Comparison of ENCODE assay signal across 25 cellular contexts in genomic region chr5:587403-587802, GRCh38. TPM values are rescaled to one million over a fixed set of nuclear protein-coding genes. Genes with fewer than 3 reads are reported as not detected.
A peak's percentile ranks its signal among the peaks of the same experiment; 100 is the strongest.
DNase-seq lines count a peak whose midpoint lies in the region; ATAC-seq, FAIRE-seq and TF ChIP-seq lines count a peak whose summit lies in the region.
"Had no signal": no experiment of that assay in that cellular context is flagged by ENCODE, and none has a peak within 500 bp of the region (broad histone marks: within the 10 kb centered on the region; RNA-seq: fewer than 3 reads in every experiment).

No MANE protein-coding gene starts in this region.

- no peaks in the 10 kb centered on the region for H3K4me1 ChIP-seq in pancreas
- H3K4me1 ChIP-seq in CD4-positive, alpha-beta memory T cell (ENCODE audit: insufficient read depth, low read length): no peaks in the 10 kb centered on the region

- H3K4me3 ChIP-seq in pancreas: no peak overlapping the region
- no peak overlapping the region for H3K4me3 ChIP-seq in CD4-positive, alpha-beta memory T cell (ENCODE audit: low read length in 2 of 2)
- H3K4me3 ChIP-seq: GM23248, SK-N-MC had no signal

- no peak overlapping the region for H3K27ac ChIP-seq in pancreas
- no peak overlapping the region for H3K27ac ChIP-seq in CD4-positive, alpha-beta memory T cell (ENCODE audit: low read depth, low read length)
- H3K27ac ChIP-seq: 22Rv1, C4-2B, GM23248, KMS-11, SK-N-MC had no signal

- H3K36me3 ChIP-seq in pancreas: no peaks in the 10 kb centered on the region
- H3K36me3 ChIP-seq in CD4-positive, alpha-beta memory T cell (ENCODE audit: insufficient read depth, low read length): no peaks in the 10 kb centered on the region

- H3K4me1 Mint-ChIP-seq in nephron progenitor cell: no peaks in the 10 kb centered on the region
- no peaks in the 10 kb centered on the region for H3K4me1 Mint-ChIP-seq in CD4-positive, alpha-beta memory T cell
- H3K4me1 Mint-ChIP-seq: B cell; CD8-positive, alpha-beta memory T cell; IgD-negative memory B cell had no signal

- POLR2A ChIA-PET in CD4-positive, alpha-beta memory T cell (lab: Charles Lee; ENCODE audit: partially characterized antibody): no interaction called here

- H3K27ac Mint-ChIP-seq in nephron progenitor cell: no peak overlapping the region
- no peak overlapping the region for H3K27ac Mint-ChIP-seq in CD4-positive, alpha-beta memory T cell
- H3K27ac Mint-ChIP-seq: B cell, IgD-negative memory B cell had no signal

- peaks cover 8% of the 10 kb centered on the region for H3K9me3 Mint-ChIP-seq in nephron progenitor cell
- peaks cover 0 to 3% (median 0%) of the 10 kb centered on the region in 8 donors for H3K9me3 Mint-ChIP-seq in CD4-positive, alpha-beta memory T cell

- H3K4me3 Mint-ChIP-seq in nephron progenitor cell: no peak overlapping the region
- H3K4me3 Mint-ChIP-seq in CD4-positive, alpha-beta memory T cell: no peak overlapping the region
- H3K4me3 Mint-ChIP-seq: B cell; CD8-positive, alpha-beta memory T cell; IgD-negative memory B cell had no signal

- DNase-seq in cardiac septum (ENCODE audit: low spot score): peak; percentile 50
- no peak for DNase-seq in Right ventricle myocardium superior
- DNase-seq in left lobe of liver (ENCODE audit: low spot score): peak; percentile 37
- DNase-seq in pancreas: peak in 2 of 6 donors; percentile 16 to 22
- peak; percentile 29 for DNase-seq in ureter (ENCODE audit: low spot score)
- DNase-seq in nephron progenitor cell: no peak
- no peak for DNase-seq in HUDEP-2 (lab: John Stamatoyannopoulos, UW; ENCODE audit: unreplicated experiment in 76 of 76)
- DNase-seq in CD4-positive, alpha-beta memory T cell: no peak
- DNase-seq: CD8-positive, alpha-beta memory T cell; DND-41; HCEC 1CT; NCI-H1417 treated with DMSO at 0.1 percent for 48 hours; NCI-H1694 treated with DMSO at 0.1 percent for 48 hours; NCI-H2081; NCI-H226; NCI-H510A; SIG-M5 had no signal

- H3K9me3 ChIP-seq in pancreas: no peaks in the 10 kb centered on the region
- no peaks in the 10 kb centered on the region for H3K9me3 ChIP-seq in CD4-positive, alpha-beta memory T cell (ENCODE audit: control insufficient read depth in 1 of 2, low read length in 2 of 2)

- no peak for ATAC-seq in Right ventricle myocardium superior (ENCODE audit: poor library complexity)
- peak; percentile 13 for ATAC-seq in left lobe of liver
- peak; percentile 35 to 77 (median 62) for ATAC-seq in pancreas

- CTCF ChIA-PET in CD4-positive, alpha-beta memory T cell (lab: Charles Lee; ENCODE audit: partially characterized antibody): no interaction called here

- H3K36me3 Mint-ChIP-seq in nephron progenitor cell (ENCODE audit: low read depth): no peaks in the 10 kb centered on the region
- H3K36me3 Mint-ChIP-seq in CD4-positive, alpha-beta memory T cell: no peaks in the 10 kb centered on the region
- H3K36me3 Mint-ChIP-seq: CD8-positive, alpha-beta memory T cell; IgD-negative memory B cell had no signal

- no peak for TF ChIP-seq CTCF in pancreas (IDR thresholded peaks at IDR 0.05)
- no peak for TF ChIP-seq CTCF in nephron progenitor cell (IDR thresholded peaks at IDR 0.05)

- no peak for FAIRE-seq in pancreas (lab: Jason Lieb, UNC)
- FAIRE-seq: GM18507 had no signal

- no peaks in the 10 kb centered on the region for H3K27me3 ChIP-seq in pancreas
- no peaks in the 10 kb centered on the region for H3K27me3 ChIP-seq in CD4-positive, alpha-beta memory T cell (ENCODE audit: insufficient read depth, low read length)

- WGBS in pancreas, 2 donors: 58 to 61% methylated on average over 6 of the region's 6 CpGs

- intact Hi-C loops in cardiac septum (cut with DNase I): no loop called here
- intact Hi-C loops in Right ventricle myocardium superior (cut with DNase I): no loop called here
- intact Hi-C loops in pancreas (cut with DNase I): no loop called here
- intact Hi-C loops in CD4-positive, alpha-beta memory T cell (cut with micrococcal nuclease): no loop called here

- H3K27me3 Mint-ChIP-seq in nephron progenitor cell (ENCODE audit: low read depth, poor library complexity): peaks cover 80% of the 10 kb centered on the region
- H3K27me3 Mint-ChIP-seq in CD4-positive, alpha-beta memory T cell: peaks cover 25 to 32% of the 10 kb centered on the region in 2 donors

RNA-seq across cellular contexts. Expression of gene CEP72, which starts 24.7 kb away (rescaled TPM):
- total RNA-seq in cardiac septum: 0.86 TPM
- 1.7 TPM for total RNA-seq in Right ventricle myocardium superior
- total RNA-seq in left lobe of liver: 4.7 TPM
- 1 to 10 TPM; 3.5 to 5.6 (median 4.6) TPM for total RNA-seq in pancreas
- 1 to 10 TPM; 3.9 to 7.5 TPM for polyA plus RNA-seq in pancreas
- 10.9 TPM for total RNA-seq in ureter
- total RNA-seq in CD4-positive, alpha-beta memory T cell: 10 to 100 TPM; 26.7 to 28.0 TPM
- polyA plus RNA-seq in CD4-positive, alpha-beta memory T cell: 1 to 10 TPM; 2.5 to 5.8 TPM

Comparison
In these comparisons a context has a peak if more than half of its experiments do, and no peak if none do; other contexts are left out.
1. DNase-seq: peak in cardiac septum (single experiment), left lobe of liver (single experiment) and ureter (single experiment); none in Right ventricle myocardium superior (single experiment), nephron progenitor cell (single experiment), HUDEP-2 (0 of 76) and CD4-positive, alpha-beta memory T cell (0 of 5).